In the genomic region with DNA sequence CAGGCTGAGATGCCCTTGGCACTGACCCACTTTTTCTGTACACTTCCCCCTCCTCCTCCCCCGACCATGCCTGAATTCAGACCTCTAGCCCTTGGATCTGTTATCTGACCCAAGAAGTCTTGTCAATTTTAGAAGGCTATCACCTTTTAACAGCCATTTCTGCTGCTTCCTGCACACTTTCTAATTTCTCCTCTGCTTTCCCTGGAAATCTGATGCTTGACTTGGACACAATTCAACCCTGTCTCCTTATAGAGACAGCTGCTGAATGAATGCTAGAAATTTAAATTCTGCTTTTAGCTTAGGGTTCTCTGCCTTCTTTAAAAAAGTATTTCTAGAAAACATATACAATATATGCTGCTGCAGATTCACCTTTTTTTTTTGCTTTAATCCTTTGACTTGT, we compare ENCODE assay signal across 28 cellular contexts.
"Had no signal": no experiment of that assay in that cellular context is flagged by ENCODE, and none has a peak within 500 bp of the region (broad histone marks: within the 10 kb centered on the region; RNA-seq: fewer than 3 reads in every experiment).

No MANE protein-coding gene starts in this region.

- H3K27me3 Mint-ChIP-seq: activated CD8-positive, alpha-beta memory T cell treated with anti-CD3 and anti-CD28 coated beads, Interleukin-2, amount 10 ng/mL, durations not matched to agents 7 days and 5 days; activated naive CD4-positive, alpha-beta T cell treated with anti-CD3 and anti-CD28 coated beads, Interleukin-2, amount 50 U/mL, for 24 hours had no signal

- H3K4me3 ChIP-seq: body of pancreas, cardiac muscle cell, colonic mucosa, left lung, lower lobe of right lung, right atrium auricular region, transverse colon, uterus had no signal

- H3K4me3 Mint-ChIP-seq: activated CD8-positive, alpha-beta memory T cell treated with anti-CD3 and anti-CD28 coated beads, Interleukin-2, amount 10 ng/mL, durations not matched to agents 7 days and 5 days; activated CD8-positive, alpha-beta T cell treated with anti-CD3 and anti-CD28 coated beads for 36 hours; activated naive CD4-positive, alpha-beta T cell treated with anti-CD3 and anti-CD28 coated beads, Interleukin-2, amount 50 U/mL, for 24 hours; activated naive CD8-positive, alpha-beta T cell treated with anti-CD3 and anti-CD28 coated beads, Interleukin-2, amount 50 U/mL, for 24 hours; effector memory CD8-positive, alpha-beta T cell; natural killer cell; T-helper 17 cell had no signal

- H3K4me1 ChIP-seq: body of pancreas, colonic mucosa, left lung, lower lobe of right lung, right atrium auricular region, uterus had no signal

- H3K27me3 ChIP-seq: body of pancreas, cardiac muscle cell, colonic mucosa, left lung, right atrium auricular region, transverse colon, uterus had no signal

- H3K4me1 Mint-ChIP-seq: activated CD8-positive, alpha-beta memory T cell treated with anti-CD3 and anti-CD28 coated beads, Interleukin-2, amount 10 ng/mL, durations not matched to agents 7 days and 5 days; activated naive CD4-positive, alpha-beta T cell treated with anti-CD3 and anti-CD28 coated beads, Interleukin-2, amount 50 U/mL, for 24 hours; activated naive CD8-positive, alpha-beta T cell treated with anti-CD3 and anti-CD28 coated beads, Interleukin-2, amount 50 U/mL, for 24 hours had no signal

- H3K36me3 ChIP-seq: cardiac muscle cell, colonic mucosa, left lung, lower lobe of right lung, right atrium auricular region, transverse colon, uterus had no signal

- H3K36me3 Mint-ChIP-seq: activated CD8-positive, alpha-beta memory T cell treated with anti-CD3 and anti-CD28 coated beads, Interleukin-2, amount 10 ng/mL, durations not matched to agents 7 days and 5 days; activated naive CD4-positive, alpha-beta T cell treated with anti-CD3 and anti-CD28 coated beads, Interleukin-2, amount 50 U/mL, for 24 hours; natural killer cell had no signal

- H3K9me3 ChIP-seq: body of pancreas, colonic mucosa, left lung, lower lobe of right lung, right atrium auricular region, transverse colon, uterus had no signal

- FAIRE-seq: frontal cortex had no signal

- ATAC-seq: activated CD8-positive, alpha-beta memory T cell treated with anti-CD3 and anti-CD28 coated beads, Interleukin-2, amount 10 ng/mL, durations not matched to agents 7 days and 5 days; activated CD8-positive, alpha-beta T cell treated with anti-CD3 and anti-CD28 coated beads for 36 hours; activated naive CD8-positive, alpha-beta T cell treated with anti-CD3 and anti-CD28 coated beads, Interleukin-2, amount 50 U/mL, for 24 hours; body of pancreas; effector memory CD8-positive, alpha-beta T cell; esophagus mucosa; left lung; lower lobe of right lung; natural killer cell; T-helper 17 cell had no signal

- H3K27ac ChIP-seq: body of pancreas, cardiac muscle cell, colonic mucosa, left lung, lower lobe of right lung, right atrium auricular region, transverse colon, uterus had no signal

- H3K9me3 Mint-ChIP-seq: activated CD8-positive, alpha-beta T cell treated with anti-CD3 and anti-CD28 coated beads for 36 hours; activated naive CD4-positive, alpha-beta T cell treated with anti-CD3 and anti-CD28 coated beads, Interleukin-2, amount 50 U/mL, for 24 hours; activated naive CD8-positive, alpha-beta T cell treated with anti-CD3 and anti-CD28 coated beads, Interleukin-2, amount 50 U/mL, for 24 hours; activated T-helper 2 cell treated with anti-CD3 and anti-CD28 coated beads, Interferon-gamma antibody, Interleukin-2, Interleukin-4, amounts not matched to agents 10 μg/mL and 5 μg/mL and 100 μg/mL, durations not matched to agents 14 hours and 24 hours and 36 hours; effector memory CD8-positive, alpha-beta T cell; natural killer cell had no signal

- H3K27ac Mint-ChIP-seq: activated CD8-positive, alpha-beta memory T cell treated with anti-CD3 and anti-CD28 coated beads, Interleukin-2, amount 10 ng/mL, durations not matched to agents 7 days and 5 days; activated CD8-positive, alpha-beta T cell treated with anti-CD3 and anti-CD28 coated beads for 36 hours; activated naive CD4-positive, alpha-beta T cell treated with anti-CD3 and anti-CD28 coated beads, Interleukin-2, amount 50 U/mL, for 24 hours; activated naive CD8-positive, alpha-beta T cell treated with anti-CD3 and anti-CD28 coated beads, Interleukin-2, amount 50 U/mL, for 24 hours; activated T-helper 2 cell treated with anti-CD3 and anti-CD28 coated beads, Interferon-gamma antibody, Interleukin-2, Interleukin-4, amounts not matched to agents 10 μg/mL and 5 μg/mL and 100 μg/mL, durations not matched to agents 14 hours and 24 hours and 36 hours; effector memory CD8-positive, alpha-beta T cell; natural killer cell had no signal

- DNase-seq: activated CD4-positive, alpha-beta T cell treated with anti-CD3 and anti-CD28 coated beads for 1 hour; activated CD4-positive, alpha-beta T cell treated with anti-CD3 and anti-CD28 coated beads, Interleukin-2, amount 50 U/mL, for 1 hour; activated CD8-positive, alpha-beta memory T cell treated with anti-CD3 and anti-CD28 coated beads, Interleukin-2, amount 10 ng/mL, durations not matched to agents 7 days and 5 days; activated CD8-positive, alpha-beta T cell treated with anti-CD3 and anti-CD28 coated beads for 36 hours; activated naive CD8-positive, alpha-beta T cell treated with anti-CD3 and anti-CD28 coated beads, Interleukin-2, amount 50 U/mL, for 24 hours; activated T-cell treated with anti-CD3 and anti-CD28 coated beads, Interleukin-2, amount 50 U/mL, for 48 hours; body of pancreas; cerebellar nuclear complex; colonic mucosa; effector memory CD8-positive, alpha-beta T cell; kidney glomerular epithelial cell; left lung; lower lobe of right lung; mesenchymal stem cell; natural killer cell; stimulated activated CD4-positive, alpha-beta T cell treated with anti-CD3 and anti-CD28 coated beads, Interleukin-15, amount 100 ng/mL, for 24 hours; stimulated activated CD4-positive, alpha-beta T cell treated with anti-CD3 and anti-CD28 coated beads, Interleukin-2, amount 100 ng/mL, for 24 hours; stimulated activated naive CD4-positive, alpha-beta T cell treated with Interleukin-2 at 50 U/mL for 16 hours; T-helper 17 cell; T1000; transverse colon; uterus had no signal
